Comparison of ENCODE assay signal across 10 cellular contexts in the genomic region with DNA sequence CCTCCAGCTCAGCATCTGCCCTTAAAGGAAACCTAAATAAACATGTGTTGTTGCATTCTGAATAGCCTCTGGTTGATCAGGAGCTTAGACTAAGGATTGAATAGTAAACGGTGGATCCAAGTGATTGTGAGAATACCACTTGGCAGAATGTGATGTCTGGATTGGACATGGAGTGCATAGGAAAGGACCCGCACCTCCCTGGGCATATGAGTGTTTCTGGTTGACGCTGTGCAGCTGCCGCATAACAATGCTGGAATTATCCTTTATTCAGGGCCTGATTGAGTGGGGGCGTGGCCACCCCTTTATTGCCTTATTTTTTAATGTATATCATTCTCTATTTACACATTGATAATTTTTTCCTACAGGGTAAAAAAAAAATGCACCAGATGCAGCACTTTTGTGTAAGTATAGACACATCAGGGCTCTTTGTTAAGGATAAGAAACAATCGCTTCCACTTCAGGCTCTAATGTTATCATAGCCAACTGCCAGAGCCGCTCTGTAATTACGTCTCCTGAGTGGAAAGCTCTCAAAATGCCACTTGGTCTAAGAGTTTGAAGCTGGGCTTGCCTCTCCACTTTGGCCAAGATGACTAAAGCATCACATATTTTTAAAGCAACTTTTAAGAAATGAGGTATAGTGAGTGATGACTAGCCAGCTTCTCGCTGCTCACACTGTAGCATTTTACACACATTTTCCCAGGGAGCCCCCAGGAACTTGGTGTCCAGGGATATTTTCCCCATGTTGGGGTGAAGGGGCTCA. TPM values are rescaled to one million over a fixed set of nuclear protein-coding genes. Genes with fewer than 3 reads are reported as not detected.
DNase-seq lines count a peak whose midpoint lies in the region; ATAC-seq, FAIRE-seq and TF ChIP-seq lines count a peak whose summit lies in the region.
"Had no signal": no experiment of that assay in that cellular context is flagged by ENCODE, and none has a peak within 500 bp of the region (broad histone marks: within the 10 kb centered on the region; RNA-seq: fewer than 3 reads in every experiment).

No MANE protein-coding gene starts in this region.

- peak; percentile 92 for DNase-seq in DMS153 (lab: John Stamatoyannopoulos, UW)
- DNase-seq in NCI-H1105 (lab: John Stamatoyannopoulos, UW), result peak; percentile 97
- DNase-seq in SHP77 treated with DMSO at 0.1 percent for 48 hours (lab: John Stamatoyannopoulos, UW), result peak; percentile 71
- DNase-seq in keratinocyte (ENCODE audit: low read depth, low spot score), result no peak
- DNase-seq in hypothalamus (lab: John Stamatoyannopoulos, UW), result no peak
- no peak for DNase-seq in CD14-positive monocyte (ENCODE audit: low spot score)
- no peak for DNase-seq in gastrocnemius medialis
- DNase-seq in UCSD-AML1 (lab: John Stamatoyannopoulos, UW; ENCODE audit: unreplicated experiment), result no peak
- DNase-seq: foreskin fibroblast, KBM-7 had no signal

- H3K36me3 ChIP-seq in keratinocyte (ENCODE audit: control insufficient read depth in 2 of 2, extremely low read depth in 1 of 2, insufficient read depth in 2 of 2, low read length in 2 of 2) (no peaks in the 10 kb centered on the region), gastrocnemius medialis (no peaks in the 10 kb centered on the region)

- no peaks in the 10 kb centered on the region for H3K27me3 ChIP-seq in keratinocyte (ENCODE audit: control insufficient read depth, extremely low read depth, insufficient read depth, low read length)
- H3K27me3 ChIP-seq in gastrocnemius medialis, result peaks cover 0 to 5% (median 0%) of the 10 kb centered on the region in 3 donors

- no peaks in the 10 kb centered on the region for H3K79me2 ChIP-seq in keratinocyte (ENCODE audit: control insufficient read depth, insufficient read depth, low read length)

- H3K27me3 Mint-ChIP-seq in CD14-positive monocyte (ENCODE audit: low read depth in 3 of 3), result peaks cover 29 to 31% (median 31%) of the 10 kb centered on the region in 3 donors

- no peak overlapping the region for H3K4me3 Mint-ChIP-seq in CD14-positive monocyte

- peaks cover 0 to 2% (median 0%) of the 10 kb centered on the region in 7 donors for H3K9me3 Mint-ChIP-seq in CD14-positive monocyte

- peaks cover 25% of the 10 kb centered on the region for H3K4me1 ChIP-seq in keratinocyte (ENCODE audit: control insufficient read depth, extremely low read depth, insufficient read depth, low read length)
- no peaks in the 10 kb centered on the region for H3K4me1 ChIP-seq in gastrocnemius medialis

- H3K9me3 ChIP-seq in keratinocyte (ENCODE audit: control insufficient read depth, low read depth, low read length) (no peaks in the 10 kb centered on the region), gastrocnemius medialis (no peaks in the 10 kb centered on the region)

- H3K4me3 ChIP-seq in keratinocyte (ENCODE audit: control insufficient read depth in 2 of 3, extremely low read depth in 1 of 3, insufficient read depth in 2 of 3, low read depth in 1 of 3, low read length in 3 of 3), result no peak overlapping the region
- H3K4me3 ChIP-seq in gastrocnemius medialis, result no peak overlapping the region

- H3K27ac ChIP-seq in keratinocyte (ENCODE audit: control insufficient read depth, insufficient read depth, low read length) (no peak overlapping the region), gastrocnemius medialis (peak overlapping the region in 2 of 4 donors; percentile 25 to 46)

- no peak for FAIRE-seq in keratinocyte (lab: Jason Lieb, UNC)

- TF ChIP-seq POLR2A in gastrocnemius medialis (IDR thresholded peaks at IDR 0.05), result no peak

- H2AFZ ChIP-seq in keratinocyte (ENCODE audit: control insufficient read depth, low read length), result peak overlapping the region; percentile 7

- intact Hi-C loops in CD14-positive monocyte (cut with micrococcal nuclease) (no loop called here), gastrocnemius medialis (cut with DNase I; ENCODE audit: low total_unique reads) (no loop called here)

- ATAC-seq in gastrocnemius medialis, result no peak

- H3K4me1 Mint-ChIP-seq in CD14-positive monocyte, result peaks cover 23% of the 10 kb centered on the region

- no peak for TF ChIP-seq CTCF in keratinocyte (optimal IDR thresholded peaks at IDR 0.05 in 1 of 3, IDR thresholded peaks at IDR 0.05 in 1 of 3, conservative IDR thresholded peaks at IDR 0.05 in 1 of 3; ENCODE audit: extremely low read depth in 1 of 3, insufficient read depth in 2 of 3, low read length in 3 of 3)
- TF ChIP-seq CTCF in CD14-positive monocyte (IDR thresholded peaks at IDR 0.05), result no peak
- no peak for TF ChIP-seq CTCF in gastrocnemius medialis (IDR thresholded peaks at IDR 0.05 in 4 of 5, conservative IDR thresholded peaks at IDR 0.05 in 1 of 5)

- dilution Hi-C loops in keratinocyte (cut with MboI; ENCODE audit: extremely low pct_ligation_motif_present, low sequenced_read_pairs), result no loop called here

- peaks cover 0 to 1% of the 10 kb centered on the region in 2 donors for H3K36me3 Mint-ChIP-seq in CD14-positive monocyte

- H3K9me1 ChIP-seq in keratinocyte (ENCODE audit: control insufficient read depth, extremely low read depth, insufficient read depth, low read length), result no peaks in the 10 kb centered on the region

- H4K20me1 ChIP-seq in keratinocyte (ENCODE audit: control insufficient read depth, extremely low read depth, insufficient read depth, low read length), result no peaks in the 10 kb centered on the region

- peak overlapping the region; percentile 78 for H3K4me2 ChIP-seq in keratinocyte (ENCODE audit: control insufficient read depth, extremely low read depth, insufficient read depth, low read depth, low read length)

- no peak overlapping the region for H3K27ac Mint-ChIP-seq in CD14-positive monocyte

- in situ Hi-C loops in gastrocnemius medialis (cut with MboI; ENCODE audit: low sequenced_read_pairs in 4 of 4), result no loop called here

- no peak overlapping the region for H3K9ac ChIP-seq in keratinocyte (ENCODE audit: control insufficient read depth, extremely low read depth, insufficient read depth, low read length)

RNA-seq across cellular contexts. Expression of a gene that starts 5.7 kb away (rescaled TPM):
- 0.21 to 0.61 TPM (median 0.22 TPM) in 3 replicates for polyA plus RNA-seq in keratinocyte
- polyA plus RNA-seq in keratinocyte (2011; ENCODE audit: low read depth), result 0.17 TPM
- 0.11 and 0.16 TPM in 2 replicates for polyA plus RNA-seq in keratinocyte (2011; cell fraction: cytosol; rRNA removed)
- polyA plus RNA-seq in keratinocyte (2011; cell fraction: nucleus; rRNA removed), result 0.46 and 0.59 TPM in 2 replicates
- polyA plus RNA-seq in keratinocyte (2012; ENCODE audit: low replicate concordance), result 0.21 and 0.52 TPM in 2 replicates
- 0.16 to 0.43 TPM (median 0.16 TPM) in 3 replicates for polyA minus RNA-seq in keratinocyte
- not detected for polyA minus RNA-seq in keratinocyte (2011; cell fraction: cytosol; rRNA and poly(A)+ RNA removed)
- 0.23 and 0.32 TPM in 2 replicates for polyA minus RNA-seq in keratinocyte (2011; cell fraction: nucleus; rRNA and poly(A)+ RNA removed)
- 10 to 100 TPM; 32.4 to 56.2 TPM for polyA plus RNA-seq in CD14-positive monocyte
- total RNA-seq in gastrocnemius medialis, result 1 to 10 TPM in 1 of 4 donors, under 1 TPM in 3; 0.92 to 1.3 (median 0.97) TPM

Comparison
In these comparisons a context has a peak if more than half of its experiments do, and no peak if none do; other contexts are left out.
1. DNase-seq: peak in DMS153 (single experiment), NCI-H1105 (single experiment) and SHP77 treated with DMSO at 0.1 percent for 48 hours (single experiment); none in keratinocyte (single experiment), hypothalamus (0 of 51), CD14-positive monocyte (single experiment), gastrocnemius medialis (0 of 2) and UCSD-AML1 (single experiment).
2. RNA of a gene that starts 5.7 kb away (polyA plus RNA-seq): 32.4 to 56.2 TPM in CD14-positive monocyte; 0.11 to 0.61 TPM in keratinocyte; every median in the first group is over 10 times any median in the second.